ENCODE assay signal across 1 cellular context in genomic region chr22:38461414-38462081, GRCh38.
TF ChIP-seq lines count a peak whose summit lies in the region.

No MANE protein-coding gene starts in this region.

TF ChIP-seq in GM12878, 131 proteins besides CTCF, POLR2A, EP300 and RAD21 (continued from another document):
- no peak for TF ChIP-seq MAX (IDR thresholded peaks at IDR 0.05; ENCODE audit: low read depth, low read length)
- TF ChIP-seq RUNX3 (IDR thresholded peaks at IDR 0.05; ENCODE audit: low read length): peak; percentile 54; the same call in 1 of the 2 replicates
- TF ChIP-seq PBX3 (IDR thresholded peaks at IDR 0.05; ENCODE audit: insufficient replicate concordance, low read depth, low read length): no peak
- no peak for TF ChIP-seq REST (IDR thresholded peaks at IDR 0.05; ENCODE audit: low read depth, low read length)
- TF ChIP-seq HDAC6 (IDR thresholded peaks at IDR 0.05; ENCODE audit: unreplicated experiment): peak; percentile 64
TF ChIP-seq in GM12878: peak in this region for 4.
